25 cellular contexts compared by ENCODE assay signal in the genomic region with DNA sequence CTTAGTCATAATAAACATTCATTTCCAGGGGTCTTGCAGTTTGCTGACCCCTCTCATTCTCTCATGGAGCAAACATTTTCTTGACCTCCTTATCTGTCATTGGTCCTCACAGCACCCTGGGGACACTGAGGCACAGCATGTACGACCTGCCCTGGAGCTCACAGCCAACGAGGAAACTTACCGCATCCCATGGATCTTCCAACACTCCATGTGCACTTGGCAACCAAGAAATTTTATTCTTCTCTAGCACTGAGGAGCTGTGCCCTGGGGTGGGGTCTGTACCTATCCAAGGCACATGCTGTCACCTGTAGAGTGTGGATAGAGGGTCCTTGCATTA.
A peak's percentile ranks its signal among the peaks of the same experiment; 100 is the strongest.
DNase-seq lines count a peak whose midpoint lies in the region; ATAC-seq and TF ChIP-seq lines count a peak whose summit lies in the region.
"Had no signal": no experiment of that assay in that cellular context is flagged by ENCODE, and none has a peak within 500 bp of the region (broad histone marks: within the 10 kb centered on the region; RNA-seq: fewer than 3 reads in every experiment).

No MANE protein-coding gene starts in this region.

- no peaks in the 10 kb centered on the region for H3K36me3 Mint-ChIP-seq in activated naive CD8-positive, alpha-beta T cell
- H3K36me3 Mint-ChIP-seq in activated naive CD8-positive, alpha-beta T cell treated with anti-CD3 and anti-CD28 coated beads for 36 hours = peaks cover 2% of the 10 kb centered on the region
- no peaks in the 10 kb centered on the region for H3K36me3 Mint-ChIP-seq in activated T-helper 17 cell treated with anti-CD3 and anti-CD28 coated beads, Interleukin-2, amount 50 U/mL, for 72 hours (ENCODE audit: low read depth)
- H3K36me3 Mint-ChIP-seq in nephron (ENCODE audit: low read depth) = no peaks in the 10 kb centered on the region
- H3K36me3 Mint-ChIP-seq: CD14-positive monocyte had no signal

- H3K36me3 ChIP-seq in KMS-11 (ENCODE audit: insufficient read depth) = no peaks in the 10 kb centered on the region
- no peaks in the 10 kb centered on the region for H3K36me3 ChIP-seq in psoas muscle (ENCODE audit: insufficient read depth in 1 of 2, low read depth in 1 of 2)
- H3K36me3 ChIP-seq: breast epithelium, colonic mucosa, stomach, thyroid gland had no signal

- peaks cover 90% of the 10 kb centered on the region for H3K4me1 ChIP-seq in KMS-11 (ENCODE audit: low read depth, poor library complexity, severe bottlenecking)
- no peaks in the 10 kb centered on the region for H3K4me1 ChIP-seq in psoas muscle
- H3K4me1 ChIP-seq: breast epithelium, colonic mucosa, thyroid gland had no signal

- peak overlapping the region; percentile 46 for H3K4me3 Mint-ChIP-seq in activated naive CD8-positive, alpha-beta T cell
- no peak overlapping the region for H3K4me3 Mint-ChIP-seq in activated naive CD8-positive, alpha-beta T cell treated with anti-CD3 and anti-CD28 coated beads for 36 hours
- peak overlapping the region; percentile 46 for H3K4me3 Mint-ChIP-seq in activated T-helper 17 cell treated with anti-CD3 and anti-CD28 coated beads, Interleukin-2, amount 50 U/mL, for 72 hours
- no peak overlapping the region for H3K4me3 Mint-ChIP-seq in nephron
- H3K4me3 Mint-ChIP-seq: CD14-positive monocyte had no signal

- no peaks in the 10 kb centered on the region for H3K9me3 Mint-ChIP-seq in activated naive CD8-positive, alpha-beta T cell (ENCODE audit: low read depth)
- no peaks in the 10 kb centered on the region for H3K9me3 Mint-ChIP-seq in activated naive CD8-positive, alpha-beta T cell treated with anti-CD3 and anti-CD28 coated beads for 36 hours
- H3K9me3 Mint-ChIP-seq in activated T-helper 17 cell treated with anti-CD3 and anti-CD28 coated beads, Interleukin-2, amount 50 U/mL, for 72 hours = no peaks in the 10 kb centered on the region
- H3K9me3 Mint-ChIP-seq in nephron = no peaks in the 10 kb centered on the region
- H3K9me3 Mint-ChIP-seq: CD14-positive monocyte had no signal

- H4K20me1 ChIP-seq in KMS-11 (ENCODE audit: insufficient read depth) = no peaks in the 10 kb centered on the region

- DNase-seq in activated naive CD8-positive, alpha-beta T cell treated with anti-CD3 and anti-CD28 coated beads for 36 hours = no peak
- DNase-seq in psoas muscle (no peak), NCI-H69 (lab: John Stamatoyannopoulos, UW) (no peak)
- DNase-seq: activated CD4-positive, alpha-beta T cell treated with anti-CD3 and anti-CD28 coated beads for 4 hours; activated CD8-positive, alpha-beta memory T cell treated with anti-CD3 and anti-CD28 coated beads, Interleukin-2, amount 50 U/mL, for 48 hours; activated gamma-delta T cell; amygdala; colonic mucosa; effector CD8-positive, alpha-beta T cell; erythroblast; kidney; NCI-H1417 treated with DMSO at 0.1 percent for 48 hours; NCI-H774; retina; stomach; thyroid gland had no signal

- no peaks in the 10 kb centered on the region for H3K27me3 Mint-ChIP-seq in activated naive CD8-positive, alpha-beta T cell
- no peaks in the 10 kb centered on the region for H3K27me3 Mint-ChIP-seq in activated naive CD8-positive, alpha-beta T cell treated with anti-CD3 and anti-CD28 coated beads for 36 hours
- no peaks in the 10 kb centered on the region for H3K27me3 Mint-ChIP-seq in activated T-helper 17 cell treated with anti-CD3 and anti-CD28 coated beads, Interleukin-2, amount 50 U/mL, for 72 hours
- H3K27me3 Mint-ChIP-seq in nephron (ENCODE audit: low read depth) = peaks cover 42% of the 10 kb centered on the region

- H3K27ac Mint-ChIP-seq in activated naive CD8-positive, alpha-beta T cell = peak overlapping the region; percentile 89
- H3K27ac Mint-ChIP-seq in activated naive CD8-positive, alpha-beta T cell treated with anti-CD3 and anti-CD28 coated beads for 36 hours = no peak overlapping the region
- H3K27ac Mint-ChIP-seq in activated T-helper 17 cell treated with anti-CD3 and anti-CD28 coated beads, Interleukin-2, amount 50 U/mL, for 72 hours = peak overlapping the region; percentile 9
- H3K27ac Mint-ChIP-seq in nephron = peak overlapping the region in 2 of 3 experiments; percentile 7 to 16

- H2AFZ ChIP-seq in KMS-11 (ENCODE audit: low read depth) = no peak overlapping the region

- peak overlapping the region; percentile 34; the same call in 1 of the 2 replicates for H3K9ac ChIP-seq in KMS-11

- H3K27ac ChIP-seq in KMS-11 = peak overlapping the region; percentile 79
- H3K27ac ChIP-seq in psoas muscle = no peak overlapping the region
- H3K27ac ChIP-seq: breast epithelium, colonic mucosa, RWPE1, thyroid gland had no signal

- H3K4me3 ChIP-seq in KMS-11 (IDR thresholded peaks at IDR 0.05; ENCODE audit: insufficient read depth, low read depth, low read length) (no peak overlapping the region), psoas muscle (no peak overlapping the region)
- H3K4me3 ChIP-seq: breast epithelium, colonic mucosa, skin epidermis, stomach, thyroid gland had no signal

- H3K4me2 ChIP-seq in KMS-11 = peak overlapping the region; percentile 100

- no peaks in the 10 kb centered on the region for H3K9me3 ChIP-seq in psoas muscle
- H3K9me3 ChIP-seq: breast epithelium, colonic mucosa, stomach, thyroid gland had no signal

- no peaks in the 10 kb centered on the region for H3K27me3 ChIP-seq in KMS-11 (ENCODE audit: insufficient read depth, low read depth)
- H3K27me3 ChIP-seq in psoas muscle (ENCODE audit: insufficient read depth in 3 of 3, low read length in 2 of 3) = peaks cover 0 to 6% (median 0%) of the 10 kb centered on the region in 3 donors
- H3K27me3 ChIP-seq: colonic mucosa, thyroid gland had no signal

- WGBS in psoas muscle, 3 donors = 50 to 67% (median 64%) methylated on average over 3 of the region's 3 CpGs

- intact Hi-C loops in psoas muscle (cut with DNase I) = no loop called here

- no peaks in the 10 kb centered on the region for H3K79me2 ChIP-seq in KMS-11 (ENCODE audit: insufficient read depth, low read depth)

- H3K4me1 Mint-ChIP-seq in activated naive CD8-positive, alpha-beta T cell (ENCODE audit: low read depth) = peaks cover 94% of the 10 kb centered on the region
- H3K4me1 Mint-ChIP-seq in activated naive CD8-positive, alpha-beta T cell treated with anti-CD3 and anti-CD28 coated beads for 36 hours = peaks cover 76% of the 10 kb centered on the region
- peaks cover 61% of the 10 kb centered on the region for H3K4me1 Mint-ChIP-seq in activated T-helper 17 cell treated with anti-CD3 and anti-CD28 coated beads, Interleukin-2, amount 50 U/mL, for 72 hours
- no peaks in the 10 kb centered on the region for H3K4me1 Mint-ChIP-seq in nephron

- no peak for ATAC-seq in activated T-helper 17 cell treated with anti-CD3 and anti-CD28 coated beads, Interleukin-2, amount 50 U/mL, for 72 hours (replicated peaks)
- ATAC-seq in psoas muscle (no peak), GM18861 (IDR thresholded peaks at IDR 0.05; ENCODE audit: unreplicated experiment) (no peak)

- TF ChIP-seq CTCF in KMS-11 (conservative IDR thresholded peaks at IDR 0.05; ENCODE audit: low read depth, low read length) (no peak), nephron (IDR thresholded peaks at IDR 0.05; ENCODE audit: unreplicated experiment in 3 of 3) (no peak), psoas muscle (IDR thresholded peaks at IDR 0.05) (no peak)

Comparison
In these comparisons a context has a peak if more than half of its experiments do, and no peak if none do; other contexts are left out.
1. H3K4me3 Mint-ChIP-seq: peak in activated naive CD8-positive, alpha-beta T cell (single experiment) and activated T-helper 17 cell treated with anti-CD3 and anti-CD28 coated beads, Interleukin-2, amount 50 U/mL, for 72 hours (single experiment); none in activated naive CD8-positive, alpha-beta T cell treated with anti-CD3 and anti-CD28 coated beads for 36 hours (single experiment) and nephron (0 of 3).